26 cellular contexts compared by ENCODE assay signal in genomic region chr7:78007231-78007630, GRCh38.
"Had no signal": no experiment of that assay in that cellular context is flagged by ENCODE, and none has a peak within 500 bp of the region (broad histone marks: within the 10 kb centered on the region; RNA-seq: fewer than 3 reads in every experiment).

No MANE protein-coding gene starts in this region.

- FAIRE-seq: colon, endometrium, endothelial cell of umbilical vein, frontal cortex had no signal

- H3K9me3 ChIP-seq: colonic mucosa, esophagus muscularis mucosa, esophagus squamous epithelium, gastrocnemius medialis, gastroesophageal sphincter, heart left ventricle had no signal

- DNase-seq: colonic mucosa; cortex of kidney; dermis blood vessel endothelial cell; dorsolateral prefrontal cortex; effector CD4-positive, alpha-beta T cell; effector CD8-positive, alpha-beta T cell; effector memory CD4-positive, alpha-beta T cell; effector memory CD8-positive, alpha-beta T cell; endodermal cell; erythroblast; esophagus squamous epithelium; foreskin fibroblast; foreskin keratinocyte; foreskin melanocyte; gastrocnemius medialis; glutamatergic neuron; heart left ventricle; heart right ventricle had no signal

- H3K27ac ChIP-seq: colonic mucosa, coronary artery, dorsolateral prefrontal cortex, epithelial cell of prostate, esophagus muscularis mucosa, esophagus squamous epithelium, foreskin keratinocyte, gastrocnemius medialis, gastroesophageal sphincter, heart left ventricle, heart right ventricle had no signal

- H3K36me3 ChIP-seq: colonic mucosa, esophagus muscularis mucosa, esophagus squamous epithelium, gastrocnemius medialis, gastroesophageal sphincter, heart left ventricle, heart right ventricle had no signal

- H3K27me3 ChIP-seq: colonic mucosa, dorsolateral prefrontal cortex, esophagus muscularis mucosa, esophagus squamous epithelium, foreskin keratinocyte, gastrocnemius medialis, gastroesophageal sphincter, heart left ventricle, heart right ventricle had no signal

- H3K4me1 ChIP-seq: colonic mucosa, esophagus muscularis mucosa, esophagus squamous epithelium, foreskin keratinocyte, gastrocnemius medialis, gastroesophageal sphincter, heart left ventricle, heart right ventricle had no signal

- H3K4me3 ChIP-seq: colonic mucosa, coronary artery, dorsolateral prefrontal cortex, esophagus muscularis mucosa, esophagus squamous epithelium, gastrocnemius medialis, gastroesophageal sphincter, heart left ventricle, heart right ventricle had no signal
